10 cellular contexts compared by ENCODE assay signal in the genomic region with DNA sequence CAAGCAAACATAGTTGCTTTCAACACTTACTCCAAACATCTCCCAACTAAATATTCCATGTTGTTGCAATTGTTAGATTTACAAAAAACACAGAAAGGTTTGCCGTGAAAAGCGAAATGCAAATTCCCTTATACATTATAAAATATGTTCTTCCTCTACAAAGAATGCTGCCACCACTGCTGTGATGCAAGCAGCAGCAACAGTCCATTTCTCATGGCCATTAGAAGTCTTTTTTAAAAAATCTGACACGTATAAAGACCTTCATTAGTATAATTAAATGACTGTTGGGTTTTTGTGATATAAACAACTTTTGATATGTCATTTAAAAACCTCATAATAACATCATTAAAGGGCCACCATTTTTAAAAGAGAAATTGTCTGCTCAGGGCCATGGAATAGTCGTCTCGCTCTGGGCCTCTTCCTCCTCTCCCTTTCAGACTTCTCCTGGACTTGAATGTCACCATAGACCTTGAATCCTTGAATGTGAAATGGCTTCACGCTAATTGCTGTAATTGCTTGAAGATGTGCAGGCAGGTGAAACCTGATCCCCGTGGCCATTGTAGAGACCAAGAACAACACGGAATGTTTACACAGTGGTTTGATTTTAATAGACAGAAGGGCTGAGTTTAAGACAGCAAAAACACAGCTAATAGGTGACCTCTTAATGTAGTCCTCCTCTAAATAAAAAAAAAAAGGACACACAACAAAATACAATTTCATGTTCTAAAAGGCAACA.
A peak's percentile ranks its signal among the peaks of the same experiment; 100 is the strongest.
DNase-seq lines count a peak whose midpoint lies in the region; ATAC-seq and TF ChIP-seq lines count a peak whose summit lies in the region.
"Had no signal": no experiment of that assay in that cellular context is flagged by ENCODE, and none has a peak within 500 bp of the region (broad histone marks: within the 10 kb centered on the region; RNA-seq: fewer than 3 reads in every experiment).

No MANE protein-coding gene starts in this region.

- ATAC-seq in HG02884 (IDR thresholded peaks at IDR 0.05; ENCODE audit: unreplicated experiment): no peak

- WGBS in hepatocyte (ENCODE audit: low lambda C conversion rate, missing lambda C conversion rate): 44% methylated on average over 8 of the region's 8 CpGs

- H3K9me2 ChIP-seq in hepatocyte (replicated peaks; ENCODE audit: insufficient read depth): no peaks in the 10 kb centered on the region

- H3K27me3 ChIP-seq in hepatocyte: no peaks in the 10 kb centered on the region
- no peaks in the 10 kb centered on the region for H3K27me3 ChIP-seq in subcutaneous abdominal adipose tissue (ENCODE audit: control insufficient read depth in 5 of 5, insufficient read depth in 4 of 5, low read length in 5 of 5)
- H3K27me3 ChIP-seq: SJSA1 had no signal

- no peaks in the 10 kb centered on the region for H3K27me3 Mint-ChIP-seq in activated naive CD4-positive, alpha-beta T cell treated with anti-CD3 and anti-CD28 coated beads for 36 hours (ENCODE audit: low read depth)

- no peak for TF ChIP-seq CTCF in hepatocyte (IDR thresholded peaks at IDR 0.05; ENCODE audit: poor library complexity)

- H3K36me3 ChIP-seq in hepatocyte (replicated peaks; ENCODE audit: insufficient read depth, low read depth) (no peaks in the 10 kb centered on the region), subcutaneous abdominal adipose tissue (ENCODE audit: control insufficient read depth in 5 of 5, insufficient read depth in 5 of 5, low read length in 5 of 5) (no peaks in the 10 kb centered on the region)
- H3K36me3 ChIP-seq: SJSA1 had no signal

- peak overlapping the region; percentile 33 for H3K4me3 Mint-ChIP-seq in activated naive CD4-positive, alpha-beta T cell treated with anti-CD3 and anti-CD28 coated beads for 36 hours

- peak overlapping the region; percentile 59 for H3K27ac Mint-ChIP-seq in activated naive CD4-positive, alpha-beta T cell treated with anti-CD3 and anti-CD28 coated beads for 36 hours

- H3K79me2 ChIP-seq in hepatocyte: peaks cover 40% of the 10 kb centered on the region

- H3K36me3 Mint-ChIP-seq in activated naive CD4-positive, alpha-beta T cell treated with anti-CD3 and anti-CD28 coated beads for 36 hours (ENCODE audit: low read depth): no peaks in the 10 kb centered on the region

- H3K9ac ChIP-seq in subcutaneous abdominal adipose tissue (ENCODE audit: low read length in 5 of 5): no peak overlapping the region

- no peak overlapping the region for H2AFZ ChIP-seq in hepatocyte

- CTCF ChIA-PET in activated naive CD4-positive, alpha-beta T cell treated with anti-CD3 and anti-CD28 coated beads for 36 hours (lab: Charles Lee): interaction anchor here (0.6 to 1.0 kb wide), 3 partner anchors 42 to 314 kb away, joined by 4 to 5 read pairs (median 4); no protein-coding TSS in a partner anchor

- DNase-seq in activated naive CD4-positive, alpha-beta T cell treated with anti-CD3 and anti-CD28 coated beads for 36 hours: no peak
- no peak for DNase-seq in activated naive CD4-positive, alpha-beta T cell treated with Interleukin-2 at 50 U/mL for 16 hours
- DNase-seq in NCI-H526 treated with DMSO at 0.1 percent for 48 hours (lab: John Stamatoyannopoulos, UW) (peak; percentile 52), hepatocyte (ENCODE audit: low spot score) (no peak), KG1 (lab: John Stamatoyannopoulos, UW) (no peak), cerebellar cortex (ENCODE audit: low spot score) (no peak)

- peak overlapping the region; percentile 96 for H3K27ac ChIP-seq in hepatocyte
- H3K27ac ChIP-seq in subcutaneous abdominal adipose tissue (ENCODE audit: low read depth, low read length): peak overlapping the region; percentile 66
- H3K27ac ChIP-seq: C4-2B, SJSA1 had no signal

- intact Hi-C loops in activated naive CD4-positive, alpha-beta T cell treated with anti-CD3 and anti-CD28 coated beads for 36 hours (cut with micrococcal nuclease): loop anchor here (1.0 kb wide), 1 partner anchor 7 kb away; no protein-coding TSS in a partner anchor

- H3K4me2 ChIP-seq in hepatocyte: peak overlapping the region; percentile 83

- H3K4me1 ChIP-seq in hepatocyte (ENCODE audit: insufficient read depth): peaks cover 51% of the 10 kb centered on the region
- H3K4me1 ChIP-seq in subcutaneous abdominal adipose tissue (ENCODE audit: control insufficient read depth in 5 of 5, insufficient read depth in 5 of 5, low read length in 5 of 5): peaks cover 2 to 59% (median 53%) of the 10 kb centered on the region in 5 donors

- no peaks in the 10 kb centered on the region for H4K20me1 ChIP-seq in hepatocyte (ENCODE audit: insufficient read depth, poor library complexity, severe bottlenecking)

- no peaks in the 10 kb centered on the region for H3K9me3 ChIP-seq in hepatocyte (ENCODE audit: low read depth)
- no peaks in the 10 kb centered on the region for H3K9me3 ChIP-seq in subcutaneous abdominal adipose tissue (ENCODE audit: control insufficient read depth in 5 of 5, low read length in 5 of 5)
- H3K9me3 ChIP-seq: SJSA1 had no signal

- no peaks in the 10 kb centered on the region for H3K9me3 Mint-ChIP-seq in activated naive CD4-positive, alpha-beta T cell treated with anti-CD3 and anti-CD28 coated beads for 36 hours

- H3K4me3 ChIP-seq in hepatocyte: no peak overlapping the region
- no peak overlapping the region for H3K4me3 ChIP-seq in subcutaneous abdominal adipose tissue (ENCODE audit: low read depth in 1 of 5, low read length in 5 of 5)
- H3K4me3 ChIP-seq: SJSA1 had no signal

- peaks cover 70% of the 10 kb centered on the region for H3K4me1 Mint-ChIP-seq in activated naive CD4-positive, alpha-beta T cell treated with anti-CD3 and anti-CD28 coated beads for 36 hours (ENCODE audit: low read depth)
